In genomic region chr20:62646851-62647520, GRCh38 we compare ENCODE assay signal across 11 cellular contexts. TPM values are rescaled to one million over a fixed set of nuclear protein-coding genes. Genes with fewer than 3 reads are reported as not detected.
DNase-seq lines count a peak whose midpoint lies in the region; ATAC-seq and TF ChIP-seq lines count a peak whose summit lies in the region.
"Had no signal": no experiment of that assay in that cellular context is flagged by ENCODE, and none has a peak within 500 bp of the region (broad histone marks: within the 10 kb centered on the region; RNA-seq: fewer than 3 reads in every experiment).

No MANE protein-coding gene starts in this region.

- H3K9ac ChIP-seq in Karpas-422 (ENCODE audit: low read length) (no peak overlapping the region), colonic mucosa (ENCODE audit: low read depth in 2 of 2, low read length in 2 of 2) (peak overlapping the region; percentile 53 to 66), skeletal muscle tissue (ENCODE audit: low read depth in 1 of 3, low read length in 3 of 3) (peak overlapping the region; percentile 74 to 86 (median 74))

- TF ChIP-seq CTCF in colonic mucosa (IDR thresholded peaks at IDR 0.05) = no peak

- intact Hi-C loops in colonic mucosa (cut with DNase I) = no loop called here

- H3K27me3 ChIP-seq in Karpas-422 (ENCODE audit: low read length) (no peaks in the 10 kb centered on the region), colonic mucosa (no peaks in the 10 kb centered on the region), skeletal muscle tissue (ENCODE audit: control insufficient read depth in 3 of 3, insufficient read depth in 3 of 3, low read length in 3 of 3) (peaks cover 0 to 9% (median 0%) of the 10 kb centered on the region in 3 donors)

- ATAC-seq in GM19397 (IDR thresholded peaks at IDR 0.05; ENCODE audit: unreplicated experiment) = no peak
- ATAC-seq: K562 had no signal

- no peak overlapping the region for H2AFZ ChIP-seq in Karpas-422 (ENCODE audit: low read length)

- H3K27ac ChIP-seq in Karpas-422 (ENCODE audit: low read length) = no peak overlapping the region
- H3K27ac ChIP-seq in colonic mucosa = peak overlapping the region; percentile 84
- H3K27ac ChIP-seq in skeletal muscle tissue (ENCODE audit: low read depth, low read length) = peak overlapping the region; percentile 95
- H3K27ac ChIP-seq: 22Rv1 had no signal

- H3K9me3 ChIP-seq in Karpas-422 (ENCODE audit: low read length) (no peaks in the 10 kb centered on the region), colonic mucosa (no peaks in the 10 kb centered on the region), skeletal muscle tissue (ENCODE audit: control insufficient read depth in 3 of 3, low read length in 3 of 3) (no peaks in the 10 kb centered on the region)

- no peak overlapping the region for H3K4me2 ChIP-seq in Karpas-422 (ENCODE audit: low read depth, low read length, poor library complexity, severe bottlenecking)

- 0 out of 2 replicates have a peak, but pooled peaks cover 11% of the 10 kb centered on the region for H4K20me1 ChIP-seq in Karpas-422 (ENCODE audit: insufficient read depth, low read depth, low read length)

- H3K79me2 ChIP-seq in Karpas-422 (ENCODE audit: low read length) = no peaks in the 10 kb centered on the region

- DNase-seq in NCI-H2196 (lab: John Stamatoyannopoulos, UW; ENCODE audit: unreplicated experiment) (peak; percentile 18), NCI-H2196 treated with DMSO at 0.1 percent for 48 hours (lab: John Stamatoyannopoulos, UW; ENCODE audit: unreplicated experiment) (no peak), Karpas-422 (peak; percentile 47), colonic mucosa (peak; percentile 73), SHP77 (lab: John Stamatoyannopoulos, UW) (no peak), dedifferentiated amniotic fluid mesenchymal stem cell (ENCODE audit: extremely low spot score) (no peak)
- DNase-seq: NCI-H345 had no signal

- H3K4me1 ChIP-seq in Karpas-422 (ENCODE audit: low read length) = peaks cover 10% of the 10 kb centered on the region
- peaks cover 39% of the 10 kb centered on the region for H3K4me1 ChIP-seq in colonic mucosa
- peaks cover 58 to 86% (median 79%) of the 10 kb centered on the region in 3 donors for H3K4me1 ChIP-seq in skeletal muscle tissue (ENCODE audit: control insufficient read depth in 3 of 3, insufficient read depth in 3 of 3, low read length in 3 of 3)

- H3K9me2 ChIP-seq in Karpas-422 (replicated peaks; ENCODE audit: insufficient read depth, low read length) = no peaks in the 10 kb centered on the region

- no peak overlapping the region for H3K4me3 ChIP-seq in Karpas-422 (ENCODE audit: low read length)
- no peak overlapping the region for H3K4me3 ChIP-seq in colonic mucosa
- peak overlapping the region; percentile 30 to 58 (median 49) for H3K4me3 ChIP-seq in skeletal muscle tissue (ENCODE audit: low read length in 3 of 3)
- H3K4me3 ChIP-seq: K562 had no signal

- no peaks in the 10 kb centered on the region for H3K36me3 ChIP-seq in Karpas-422 (ENCODE audit: insufficient read depth, low read length)
- no peaks in the 10 kb centered on the region for H3K36me3 ChIP-seq in colonic mucosa
- H3K36me3 ChIP-seq in skeletal muscle tissue (ENCODE audit: control insufficient read depth in 3 of 3, insufficient read depth in 3 of 3, low read length in 3 of 3) = no peaks in the 10 kb centered on the region

RNA-seq across cellular contexts. Expression of gene SLCO4A1, which starts 4.7 kb away (rescaled TPM):
- 0.72 TPM in 1 of 2 replicates, not detected in the other for total RNA-seq in Karpas-422 (2014; rRNA removed; shearing (Covaris generic); ENCODE audit: low replicate concordance)
- 10 to 100 TPM; 39.7 to 42.9 TPM for total RNA-seq in colonic mucosa
- total RNA-seq in skeletal muscle tissue = not detected

Comparison
In these comparisons a context has a peak if more than half of its experiments do, and no peak if none do; other contexts are left out.
1. DNase-seq: peak in NCI-H2196 (single experiment), Karpas-422 (single experiment) and colonic mucosa (single experiment); none in NCI-H2196 treated with DMSO at 0.1 percent for 48 hours (single experiment), SHP77 (0 of 2) and dedifferentiated amniotic fluid mesenchymal stem cell (single experiment).
2. H3K4me3 ChIP-seq: peak in skeletal muscle tissue (3 of 3); none in Karpas-422 (single experiment) and colonic mucosa (single experiment).
3. RNA of gene SLCO4A1, which starts 4.7 kb away (total RNA-seq): 39.7 to 42.9 TPM in colonic mucosa; 0.72 TPM in Karpas-422 and not detected in skeletal muscle tissue (single experiment); every median in the first group is over 10 times any median in the second.